In the genomic region with DNA sequence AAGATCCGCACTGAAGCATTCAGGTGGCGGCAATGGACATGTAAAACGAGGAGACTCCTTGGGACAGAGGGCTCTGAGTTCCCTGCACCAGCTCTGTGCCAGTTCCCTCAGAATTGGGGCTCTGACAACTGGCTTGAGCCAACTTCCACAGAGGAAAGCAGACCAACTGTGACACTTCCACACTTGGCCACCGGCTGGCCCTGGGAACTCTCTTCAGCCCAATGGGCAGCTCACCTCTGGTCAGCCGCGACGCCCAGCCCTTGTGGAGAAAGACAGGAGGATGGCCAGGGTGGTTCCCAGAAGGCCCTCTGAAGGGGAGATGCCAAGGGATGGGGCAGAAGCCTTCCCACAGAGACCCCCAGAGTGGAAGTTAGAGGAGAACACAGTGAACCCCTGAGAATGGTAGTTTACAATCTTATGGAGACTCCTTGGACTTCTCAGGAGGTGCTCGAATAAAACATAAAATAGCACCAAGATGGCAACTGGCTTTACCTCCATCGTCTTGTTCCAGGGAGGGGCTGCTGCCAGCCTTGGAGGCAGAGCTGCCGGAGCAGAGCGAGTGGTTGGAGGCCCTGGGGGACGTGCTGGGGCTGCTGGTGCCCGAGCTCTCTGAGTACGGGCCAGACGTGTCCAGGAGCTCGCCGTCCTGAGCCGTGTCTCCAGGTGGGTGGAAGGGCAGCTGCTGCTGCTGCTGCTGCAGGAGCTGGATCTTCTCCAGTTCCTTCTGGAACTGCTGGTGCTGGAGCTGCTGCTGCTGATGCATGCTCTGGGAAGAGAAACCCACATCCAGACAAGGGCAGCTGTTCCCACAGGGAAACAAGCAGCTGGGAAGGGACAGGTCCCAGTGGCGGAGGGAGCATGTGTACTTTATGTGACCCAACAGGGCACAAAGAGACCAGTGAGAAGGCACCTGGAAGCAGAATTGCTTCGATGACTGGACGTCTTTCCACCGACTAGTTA, we compare ENCODE assay signal across 2 cellular contexts.
TF ChIP-seq lines count a peak whose summit lies in the region.

No MANE protein-coding gene starts in this region.

TF ChIP-seq in A549, 52 proteins besides CTCF, POLR2A, EP300 and RAD21:
- TF ChIP-seq TFCP2L1 (CRISPR knock-in tag; IDR thresholded peaks at IDR 0.05), result no peak
- TF ChIP-seq KDM5A (IDR thresholded peaks at IDR 0.05), result no peak
- TF ChIP-seq, protein P1, sequence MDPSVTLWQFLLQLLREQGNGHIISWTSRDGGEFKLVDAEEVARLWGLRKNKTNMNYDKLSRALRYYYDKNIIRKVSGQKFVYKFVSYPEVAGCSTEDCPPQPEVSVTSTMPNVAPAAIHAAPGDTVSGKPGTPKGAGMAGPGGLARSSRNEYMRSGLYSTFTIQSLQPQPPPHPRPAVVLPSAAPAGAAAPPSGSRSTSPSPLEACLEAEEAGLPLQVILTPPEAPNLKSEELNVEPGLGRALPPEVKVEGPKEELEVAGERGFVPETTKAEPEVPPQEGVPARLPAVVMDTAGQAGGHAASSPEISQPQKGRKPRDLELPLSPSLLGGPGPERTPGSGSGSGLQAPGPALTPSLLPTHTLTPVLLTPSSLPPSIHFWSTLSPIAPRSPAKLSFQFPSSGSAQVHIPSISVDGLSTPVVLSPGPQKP (IDR thresholded peaks at IDR 0.05; ENCODE audit: low read depth, low read length), result no peak
- TF ChIP-seq, protein P2, sequence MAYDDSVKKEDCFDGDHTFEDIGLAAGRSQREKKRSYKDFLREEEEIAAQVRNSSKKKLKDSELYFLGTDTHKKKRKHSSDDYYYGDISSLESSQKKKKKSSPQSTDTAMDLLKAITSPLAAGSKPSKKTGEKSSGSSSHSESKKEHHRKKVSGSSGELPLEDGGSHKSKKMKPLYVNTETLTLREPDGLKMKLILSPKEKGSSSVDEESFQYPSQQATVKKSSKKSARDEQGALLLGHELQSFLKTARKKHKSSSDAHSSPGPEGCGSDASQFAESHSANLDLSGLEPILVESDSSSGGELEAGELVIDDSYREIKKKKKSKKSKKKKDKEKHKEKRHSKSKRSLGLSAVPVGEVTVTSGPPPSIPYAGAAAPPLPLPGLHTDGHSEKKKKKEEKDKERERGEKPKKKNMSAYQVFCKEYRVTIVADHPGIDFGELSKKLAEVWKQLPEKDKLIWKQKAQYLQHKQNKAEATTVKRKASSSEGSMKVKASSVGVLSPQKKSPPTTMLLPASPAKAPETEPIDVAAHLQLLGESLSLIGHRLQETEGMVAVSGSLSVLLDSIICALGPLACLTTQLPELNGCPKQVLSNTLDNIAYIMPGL (CRISPR knock-in tag; IDR thresholded peaks at IDR 0.05; ENCODE audit: borderline replicate concordance), result no peak
- TF ChIP-seq TP53 (CRISPR knock-in tag; IDR thresholded peaks at IDR 0.05), result no peak
- no peak for TF ChIP-seq FOXS1 (CRISPR knock-in tag; IDR thresholded peaks at IDR 0.05)
- TF ChIP-seq NR3C1 (IDR thresholded peaks at IDR 0.05), result no peak
- TF ChIP-seq, protein P3, sequence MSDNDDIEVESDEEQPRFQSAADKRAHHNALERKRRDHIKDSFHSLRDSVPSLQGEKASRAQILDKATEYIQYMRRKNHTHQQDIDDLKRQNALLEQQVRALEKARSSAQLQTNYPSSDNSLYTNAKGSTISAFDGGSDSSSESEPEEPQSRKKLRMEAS (IDR thresholded peaks at IDR 0.05), result no peak
- TF ChIP-seq HOXB13 (CRISPR knock-in tag; IDR thresholded peaks at IDR 0.05; ENCODE audit: low read depth), result no peak
- no peak for TF ChIP-seq CBX8 (IDR thresholded peaks at IDR 0.05)
- no peak for TF ChIP-seq CHD4 (IDR thresholded peaks at IDR 0.05; ENCODE audit: borderline replicate concordance)
- TF ChIP-seq ZFP36 (IDR thresholded peaks at IDR 0.05; ENCODE audit: borderline replicate concordance, partially characterized antibody), result no peak
- TF ChIP-seq PHF8 (IDR thresholded peaks at IDR 0.05; ENCODE audit: borderline replicate concordance, low read depth), result no peak
- no peak for TF ChIP-seq BHLHE40 (IDR thresholded peaks at IDR 0.05; ENCODE audit: low read depth, low read length)

TF ChIP-seq in liver, 16 proteins besides CTCF, POLR2A, EP300 and RAD21:
- TF ChIP-seq FOXA1 (IDR thresholded peaks at IDR 0.05) (no peak), YY1 (IDR thresholded peaks at IDR 0.05) (no peak), JUND (IDR thresholded peaks at IDR 0.05) (no peak)
